Comparison of ENCODE assay signal across 8 cellular contexts in genomic region chr17:40559954-40560591, GRCh38. TPM values are rescaled to one million over a fixed set of nuclear protein-coding genes. Genes with fewer than 3 reads are reported as not detected.
DNase-seq lines count a peak whose midpoint lies in the region; ATAC-seq and TF ChIP-seq lines count a peak whose summit lies in the region.

No MANE protein-coding gene starts in this region.

- POLR2A ChIA-PET in CD4-positive, alpha-beta T cell (lab: Charles Lee) = interaction anchor here (0.8 to 33.8 kb wide), 18 partner anchors 9 to 234 kb away, joined by 3 to 1290 read pairs (median 6); partner anchors contain the start of gene SMARCE1
- POLR2A ChIA-PET in HEK293 (lab: Yijun Ruan, JAX) = interaction anchor here (0.6 to 1.6 kb wide), 4 partner anchors 11 to 271 kb away, joined by 3 to 13 read pairs (median 6); partner anchors contain the start of gene TOP2A

- peak overlapping the region; percentile 92 for H3K27ac Mint-ChIP-seq in CD4-positive, alpha-beta T cell

- peak; percentile 74 to 83 (median 76) for DNase-seq in CD4-positive, alpha-beta T cell
- peak; percentile 88 for DNase-seq in NCI-H345 (lab: John Stamatoyannopoulos, UW)
- peak; percentile 73 to 81 for DNase-seq in activated CD4-positive, alpha-beta T cell treated with anti-CD3 and anti-CD28 coated beads for 24 hours (ENCODE audit: low read depth in 2 of 2)
- DNase-seq in cerebellar cortex (ENCODE audit: low spot score) = peak; percentile 94
- peak; percentile 93 for DNase-seq in kidney glomerular epithelial cell (lab: John Stamatoyannopoulos, UW)
- DNase-seq in stimulated activated CD4-positive, alpha-beta T cell treated with anti-CD3 and anti-CD28 coated beads, Interleukin-12 subunit alpha, Interleukin-12 subunit beta, amount 100 ng/mL, for 48 hours (ENCODE audit: low read depth in 2 of 3, low spot score in 1 of 3) = peak; percentile 82 to 87 (median 83)

- H3K4me3 ChIP-seq in HEK293 (ENCODE audit: low read depth, low read length) = no peak overlapping the region

- peak overlapping the region; percentile 100 for H3K27ac ChIP-seq in CD4-positive, alpha-beta T cell (ENCODE audit: low read depth, low read length)
- no peak overlapping the region for H3K27ac ChIP-seq in HEK293 (ENCODE audit: extremely low read depth, low read depth, low read length)

- CTCF ChIA-PET in CD4-positive, alpha-beta T cell (lab: Charles Lee) = interaction anchor here (0.7 to 13.0 kb wide), 24 partner anchors 9 to 237 kb away, joined by 3 to 288 read pairs (median 8); partner anchors contain the start of genes IGFBP4 and TOP2A
- CTCF ChIA-PET in HEK293 (lab: Yijun Ruan, JAX) = interaction anchor here (0.6 to 8.1 kb wide), 65 partner anchors 11 to 754 kb away, joined by 3 to 140 read pairs (median 5); partner anchors contain the start of genes CSF3, GJD3, IGFBP4 and TOP2A

- ATAC-seq in CD4-positive, alpha-beta T cell (ENCODE audit: poor library complexity) = peak; percentile 33
- no peak for ATAC-seq in HG02973 (IDR thresholded peaks at IDR 0.05; ENCODE audit: unreplicated experiment)

- no peaks in the 10 kb centered on the region for H3K4me1 ChIP-seq in HEK293 (ENCODE audit: control insufficient read depth, insufficient read depth, low read length)

- no peaks in the 10 kb centered on the region for H3K27me3 Mint-ChIP-seq in CD4-positive, alpha-beta T cell

- H3K4me3 Mint-ChIP-seq in CD4-positive, alpha-beta T cell = peak overlapping the region; percentile 91

- H3K9me3 ChIP-seq in CD4-positive, alpha-beta T cell (ENCODE audit: control insufficient read depth, low read length) = no peaks in the 10 kb centered on the region
- no peaks in the 10 kb centered on the region for H3K9me3 ChIP-seq in HEK293 (ENCODE audit: control insufficient read depth, insufficient read depth, low read depth, low read length)

- peaks cover 90% of the 10 kb centered on the region for H3K4me1 Mint-ChIP-seq in CD4-positive, alpha-beta T cell (ENCODE audit: low read depth)

- no peaks in the 10 kb centered on the region for H3K27me3 ChIP-seq in CD4-positive, alpha-beta T cell (ENCODE audit: control insufficient read depth, insufficient read depth, low read length)

- no peaks in the 10 kb centered on the region for H3K9me3 Mint-ChIP-seq in CD4-positive, alpha-beta T cell

- no peaks in the 10 kb centered on the region for H3K36me3 ChIP-seq in HEK293 (ENCODE audit: control insufficient read depth in 2 of 2, insufficient read depth in 1 of 2, low read length in 2 of 2)

- H3K36me3 Mint-ChIP-seq in CD4-positive, alpha-beta T cell (ENCODE audit: low read depth) = peaks cover 99% of the 10 kb centered on the region

- intact Hi-C loops in CD4-positive, alpha-beta T cell (cut with DNase I, micrococcal nuclease) = loop anchor here (1.0 to 10.0 kb wide), 10 partner anchors 8 to 203 kb away; no protein-coding TSS in a partner anchor

- TF ChIP-seq CTCF in CD4-positive, alpha-beta T cell (IDR thresholded peaks at IDR 0.05) = peak; percentile 97
- TF ChIP-seq CTCF in HEK293 (tag by site-specific recombination; IDR thresholded peaks at IDR 0.05) = peak; percentile 97

TF ChIP-seq in HEK293, 187 proteins besides CTCF, POLR2A, EP300 and RAD21 (continues in another document):
- no peak for TF ChIP-seq KLF10 (tag by site-specific recombination; IDR thresholded peaks at IDR 0.05)
- no peak for TF ChIP-seq ZNF488 (tag by site-specific recombination; IDR thresholded peaks at IDR 0.05)
- TF ChIP-seq SCRT1 (tag by site-specific recombination; IDR thresholded peaks at IDR 0.05; ENCODE audit: borderline replicate concordance) = peak; percentile 81
- peak; percentile 66; the same call in 1 of the 2 replicates for TF ChIP-seq TRIM28 (IDR thresholded peaks at IDR 0.05; ENCODE audit: borderline replicate concordance, low read length)
- TF ChIP-seq ZNF76 (tag by site-specific recombination; IDR thresholded peaks at IDR 0.05; ENCODE audit: borderline replicate concordance, low read depth) = 0 out of 2 replicates have a peak, but pooled peaks have one; percentile 37
- TF ChIP-seq IKZF3 (tag by site-specific recombination; IDR thresholded peaks at IDR 0.05) = peak; percentile 73; the same call in 1 of the 2 replicates
- TF ChIP-seq ZNF155 (tag by site-specific recombination; IDR thresholded peaks at IDR 0.05) = no peak
- TF ChIP-seq ZBTB48 (tag by site-specific recombination; IDR thresholded peaks at IDR 0.05) = peak; percentile 92
- TF ChIP-seq ZNF473 (tag by site-specific recombination; IDR thresholded peaks at IDR 0.05) = no peak
- 0 out of 2 replicates have a peak, but pooled peaks have one; percentile 32 for TF ChIP-seq ZNF692 (tag by site-specific recombination; IDR thresholded peaks at IDR 0.05)
- TF ChIP-seq ZNF37A (tag by site-specific recombination; IDR thresholded peaks at IDR 0.05) = no peak
- no peak for TF ChIP-seq ZNF341 (tag by site-specific recombination; IDR thresholded peaks at IDR 0.05; ENCODE audit: low read depth)
- peak; percentile 44; the same call in 1 of the 2 replicates for TF ChIP-seq ZBTB17 (tag by site-specific recombination; IDR thresholded peaks at IDR 0.05)
- 0 out of 2 replicates have a peak, but pooled peaks have one; percentile 66 for TF ChIP-seq ZNF561 (tag by site-specific recombination; IDR thresholded peaks at IDR 0.05; ENCODE audit: borderline replicate concordance)
- peak; percentile 59 for TF ChIP-seq SP7 (tag by site-specific recombination; IDR thresholded peaks at IDR 0.05)
- no peak for TF ChIP-seq ZNF221 (tag by site-specific recombination; IDR thresholded peaks at IDR 0.05; ENCODE audit: borderline replicate concordance)
- peak; percentile 43; the same call in 1 of the 2 replicates for TF ChIP-seq ZNF10 (tag by site-specific recombination; IDR thresholded peaks at IDR 0.05)
- TF ChIP-seq ZNF518A (tag by site-specific recombination; conservative IDR thresholded peaks at IDR 0.05; ENCODE audit: low read depth) = 0 out of 2 replicates have a peak, but pooled peaks have one; percentile 38
- peak; percentile 33; the same call in 1 of the 2 replicates for TF ChIP-seq ZBTB8A (tag by site-specific recombination; IDR thresholded peaks at IDR 0.05)
- TF ChIP-seq ZFHX2 (tag by site-specific recombination; conservative IDR thresholded peaks at IDR 0.05) = peak; percentile 79
- no peak for TF ChIP-seq ZNF701 (tag by site-specific recombination; IDR thresholded peaks at IDR 0.05)
- TF ChIP-seq ZNF600 (tag by site-specific recombination; IDR thresholded peaks at IDR 0.05) = 0 out of 2 replicates have a peak, but pooled peaks have one; percentile 12
- TF ChIP-seq ZNF501 (tag by site-specific recombination; IDR thresholded peaks at IDR 0.05) = no peak
- TF ChIP-seq SCRT2 (tag by site-specific recombination; IDR thresholded peaks at IDR 0.05) = peak; percentile 92

RNA-seq across cellular contexts. Expression of gene CCR7, which starts 5.2 kb away (rescaled TPM):
- 100 to 1,000 TPM; 170 to 180 TPM for total RNA-seq in CD4-positive, alpha-beta T cell

RNA-seq across cellular contexts. Expression of gene TNS4, which starts 58.6 kb away (rescaled TPM):
- 1 to 10 TPM; 3.0 to 4.2 TPM for total RNA-seq in CD4-positive, alpha-beta T cell
